11 cellular contexts compared by ENCODE assay signal in the genomic region with DNA sequence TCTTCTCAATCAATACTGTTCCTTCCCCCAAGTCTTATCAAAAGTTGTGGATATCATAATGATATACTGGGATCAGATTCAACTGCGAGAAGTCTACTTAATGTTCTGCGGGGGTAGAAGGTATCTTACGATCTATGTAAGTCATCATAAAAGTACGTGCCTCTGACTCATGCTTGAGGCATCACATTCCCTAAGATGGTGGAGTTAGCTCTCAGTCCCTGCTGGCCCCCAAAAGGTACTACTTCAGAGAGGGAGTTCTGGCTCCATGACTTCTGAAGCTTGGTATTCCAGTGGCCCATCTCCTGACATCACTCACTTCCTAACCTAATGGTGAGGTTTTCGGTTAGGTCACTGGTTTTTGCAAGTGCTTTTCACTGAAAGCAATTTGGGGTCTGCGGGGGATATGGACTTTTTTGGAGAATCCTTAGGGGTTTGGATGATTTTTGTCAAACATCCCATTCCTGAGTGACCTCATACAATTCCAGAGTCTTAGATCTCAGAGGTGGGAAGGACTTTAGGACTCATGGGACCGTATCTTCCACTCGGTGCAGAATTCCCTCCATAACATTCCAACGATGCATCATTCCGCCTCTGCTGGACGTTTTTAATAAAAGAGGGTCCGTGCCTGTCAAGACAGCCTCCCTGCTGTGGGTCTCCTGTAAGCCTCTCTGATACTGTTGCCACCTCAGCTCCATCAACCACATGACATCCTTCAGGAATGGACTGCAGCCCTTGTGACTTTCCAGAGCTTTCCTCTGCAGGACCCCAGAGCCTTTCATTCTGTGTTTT.
A peak's percentile ranks its signal among the peaks of the same experiment; 100 is the strongest.
DNase-seq lines count a peak whose midpoint lies in the region; ATAC-seq and TF ChIP-seq lines count a peak whose summit lies in the region.
"Had no signal": no experiment of that assay in that cellular context is flagged by ENCODE, and none has a peak within 500 bp of the region (broad histone marks: within the 10 kb centered on the region; RNA-seq: fewer than 3 reads in every experiment).

No MANE protein-coding gene starts in this region.

- ATAC-seq in RWPE2 (ENCODE audit: low read depth) (peak; percentile 89), HG03571 (IDR thresholded peaks at IDR 0.05; ENCODE audit: unreplicated experiment) (no peak)

- TF ChIP-seq CTCF in RWPE2 (IDR thresholded peaks at IDR 0.05; ENCODE audit: poor library complexity, severe bottlenecking) (no peak), retinal pigment epithelial cell (conservative IDR thresholded peaks at IDR 0.05; ENCODE audit: low read depth, low read length) (peak; percentile 38)

- DNase-seq in GM04503 (ENCODE audit: low read depth) (peak; percentile 19), RWPE2 (ENCODE audit: low spot score) (no peak), fibroblast of peridontal ligament (ENCODE audit: extremely low read depth) (peak; percentile 44), retinal pigment epithelial cell (ENCODE audit: low read depth) (peak; percentile 67), NCI-H146 treated with DMSO at 0.1 percent for 48 hours (lab: John Stamatoyannopoulos, UW; ENCODE audit: unreplicated experiment) (no peak)
- DNase-seq in activated effector memory CD4-positive, alpha-beta T cell treated with Interleukin-2 at 50 U/mL for 16 hours = no peak
- DNase-seq: activated T-cell treated with anti-CD3 and anti-CD28 coated beads, Interleukin-2, amount 50 U/mL, for 48 hours; DMS79 treated with DMSO at 0.1 percent for 48 hours; NCI-H1694 treated with DMSO at 0.1 percent for 48 hours had no signal

- H3K27ac ChIP-seq in RWPE2 (ENCODE audit: poor library complexity, severe bottlenecking) = no peak overlapping the region

- no peaks in the 10 kb centered on the region for H3K9me3 ChIP-seq in RWPE2 (ENCODE audit: severe bottlenecking)
- H3K9me3 ChIP-seq: upper lobe of left lung had no signal

- H3K4me1 ChIP-seq in RWPE2 (ENCODE audit: insufficient read depth, poor library complexity, severe bottlenecking) = peaks cover 14% of the 10 kb centered on the region
- H3K4me1 ChIP-seq: upper lobe of left lung had no signal

- H3K4me3 ChIP-seq in RWPE2 (ENCODE audit: severe bottlenecking) (no peak overlapping the region), retinal pigment epithelial cell (ENCODE audit: low read length) (no peak overlapping the region)
- H3K4me3 ChIP-seq: upper lobe of left lung had no signal

- H3K27me3 ChIP-seq in RWPE2 (ENCODE audit: insufficient read depth, poor library complexity, severe bottlenecking) = no peaks in the 10 kb centered on the region
- H3K27me3 ChIP-seq: upper lobe of left lung had no signal

- H3K36me3 ChIP-seq in RWPE2 (ENCODE audit: low read depth) = no peaks in the 10 kb centered on the region

Comparison
In these comparisons a context has a peak if more than half of its experiments do, and no peak if none do; other contexts are left out.
1. DNase-seq: peak in GM04503 (single experiment), fibroblast of peridontal ligament (single experiment) and retinal pigment epithelial cell (single experiment); none in RWPE2 (single experiment), NCI-H146 treated with DMSO at 0.1 percent for 48 hours (single experiment) and activated effector memory CD4-positive, alpha-beta T cell treated with Interleukin-2 at 50 U/mL for 16 hours (single experiment).